ENCODE assay signal across 12 cellular contexts in the genomic region with DNA sequence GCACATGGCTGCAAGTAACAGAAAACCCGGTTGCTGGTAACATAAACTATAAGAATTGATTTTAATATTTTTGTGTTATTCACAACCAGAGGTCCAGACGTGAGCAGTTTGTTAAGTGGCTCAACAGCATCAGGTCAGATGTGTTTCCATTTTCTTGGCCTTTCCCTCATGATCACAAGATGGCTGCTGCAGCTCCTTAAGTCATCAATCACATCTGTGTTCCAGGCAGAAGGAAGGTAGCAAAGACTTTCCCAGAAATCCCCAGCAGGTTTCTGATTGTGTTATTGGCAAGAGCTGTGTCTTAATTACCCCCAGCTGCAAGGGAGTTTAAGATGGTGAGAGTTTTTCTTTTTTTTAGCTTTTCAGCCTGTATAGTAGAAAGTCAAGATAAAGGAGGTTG. TPM values are rescaled to one million over a fixed set of nuclear protein-coding genes. Genes with fewer than 3 reads are reported as not detected.
"Had no signal": no experiment of that assay in that cellular context is flagged by ENCODE, and none has a peak within 500 bp of the region (broad histone marks: within the 10 kb centered on the region; RNA-seq: fewer than 3 reads in every experiment).

No MANE protein-coding gene starts in this region.

- FAIRE-seq: HepG2 had no signal

- H3K27ac ChIP-seq: HL-60 had no signal

- H3K4me3 Mint-ChIP-seq: GM23338, HFFc6, IgD-negative memory B cell had no signal

- H3K4me3 ChIP-seq: GM23338, HAP-1 had no signal

- H3K36me3 ChIP-seq: HAP-1 had no signal

- H3K4me1 Mint-ChIP-seq: GM23338, IgD-negative memory B cell had no signal

- H3K4me2 ChIP-seq: GM23338 had no signal

- DNase-seq: H7, HFFc6, Kasumi-1, KG1 had no signal

- H3K36me3 Mint-ChIP-seq: IgD-negative memory B cell had no signal

- ATAC-seq: GM23338, HCT116, HepG2 had no signal

- H2AFZ ChIP-seq: GM23338 had no signal

- H3K4me1 ChIP-seq: HAP-1 had no signal

- H3K27ac Mint-ChIP-seq: GM23338, HFFc6, IgD-negative memory B cell had no signal

- H3K9me3 Mint-ChIP-seq: GM23338, HFFc6 had no signal

RNA-seq across cellular contexts. Expression of a gene that starts 40.4 kb away (rescaled TPM):
- total RNA-seq: GM23338, H4, H7, HepG2, HFFc6, HT1080 had no signal
- polyA plus RNA-seq: GM23338, HepG2 had no signal
